1 cellular context compared by ENCODE assay signal in genomic region chr5:140005145-140005591, GRCh38.
TF ChIP-seq lines count a peak whose summit lies in the region.

No MANE protein-coding gene starts in this region.

TF ChIP-seq in IMR-90, 13 proteins besides CTCF, POLR2A, EP300 and RAD21 (continued from another document):
- TF ChIP-seq USF2 (IDR thresholded peaks at IDR 0.05; ENCODE audit: low read depth, low read length) (no peak), NFE2L2 (IDR thresholded peaks at IDR 0.05; ENCODE audit: low read depth, low read length) (no peak), MAZ (IDR thresholded peaks at IDR 0.05; ENCODE audit: borderline replicate concordance, low read depth, low read length) (no peak), CEBPB (IDR thresholded peaks at IDR 0.05; ENCODE audit: low read depth, low read length) (no peak), MXI1 (IDR thresholded peaks at IDR 0.05; ENCODE audit: borderline replicate concordance, low read depth, low read length) (no peak), CHD1 (IDR thresholded peaks at IDR 0.05; ENCODE audit: low read depth, low read length) (no peak), SMC3 (IDR thresholded peaks at IDR 0.05; ENCODE audit: low read depth, low read length) (no peak)
